In the genomic region with DNA sequence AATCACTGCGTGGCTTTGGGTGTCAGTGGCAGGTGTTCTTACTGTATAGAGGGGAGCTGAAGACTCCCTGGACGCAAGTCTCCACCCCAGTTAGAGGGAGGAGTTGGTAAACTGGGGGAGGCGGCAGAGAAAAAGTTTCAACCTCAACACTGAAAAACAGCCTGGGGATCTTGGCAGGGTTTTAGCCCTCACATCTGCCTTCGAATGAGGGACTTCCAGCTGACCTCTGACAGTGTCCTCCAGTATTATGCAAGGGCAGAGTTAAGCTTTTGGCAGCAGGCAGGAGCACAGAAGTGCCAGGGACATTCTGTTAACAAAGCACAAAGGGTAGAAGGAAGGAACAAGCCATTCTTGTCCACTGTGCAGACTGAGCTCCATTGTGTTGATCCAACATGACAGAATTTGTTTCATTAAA, we compare ENCODE assay signal across 8 cellular contexts. TPM values are rescaled to one million over a fixed set of nuclear protein-coding genes. Genes with fewer than 3 reads are reported as not detected.
A peak's percentile ranks its signal among the peaks of the same experiment; 100 is the strongest.
DNase-seq lines count a peak whose midpoint lies in the region; ATAC-seq and TF ChIP-seq lines count a peak whose summit lies in the region.

No MANE protein-coding gene starts in this region.

- no peak for TF ChIP-seq POLR2A in HCT116 (IDR thresholded peaks at IDR 0.05; ENCODE audit: borderline replicate concordance, extremely low read depth, insufficient read depth, insufficient read length)

- no peak for TF ChIP-seq RAD21 in HCT116 (IDR thresholded peaks at IDR 0.05; ENCODE audit: low read depth)

- H3K27ac ChIP-seq in HCT116 (ENCODE audit: low read depth, low read length): peak overlapping the region; percentile 7
- H3K27ac ChIP-seq in iPS-20b (ENCODE audit: low read length): peak overlapping the region; percentile 41

- no peaks in the 10 kb centered on the region for H3K79me2 ChIP-seq in HCT116 (ENCODE audit: insufficient read depth, low read length)

- DNase-seq in HCT116 (ENCODE audit: low read depth, low spot score) (no peak), anterior cingulate cortex (lab: John Stamatoyannopoulos, UW) (peak in 53 of 58 donors; percentile 56 to 98 (median 83)), cortex of kidney (lab: John Stamatoyannopoulos, UW) (no peak), SHP77 (lab: John Stamatoyannopoulos, UW) (no peak), NCI-H345 (lab: John Stamatoyannopoulos, UW) (no peak)

- CTCF ChIA-PET in HCT116 (lab: Charles Lee): interaction anchor here (2.4 to 3.0 kb wide), 3 partner anchors 25 to 565 kb away, joined by 9 to 34 read pairs (median 10); no protein-coding TSS in a partner anchor

- BruUV-seq in HCT116 (replicated peaks; lab: Mats Ljungman, UMichigan): no TSS peak

- H3K4me3 ChIP-seq in HCT116 (replicated peaks in 1 of 2; ENCODE audit: low read depth in 1 of 2, low read length in 2 of 2) (0 out of 4 replicates have a peak overlapping the region, but pooled peaks of 1 of the 2 experiments have one; percentile 17), iPS-20b (ENCODE audit: low read length) (peak overlapping the region; percentile 51), skeletal muscle satellite cell (ENCODE audit: low read length) (no peak overlapping the region)

- ATAC-seq in HCT116 (peak; percentile 13), GM21526 (IDR thresholded peaks at IDR 0.05; ENCODE audit: low FRiP score, unreplicated experiment) (no peak)

- no peak overlapping the region for H3K9ac ChIP-seq in HCT116 (ENCODE audit: low read length)
- peak overlapping the region; percentile 67; the same call in 1 of the 2 replicates for H3K9ac ChIP-seq in iPS-20b (ENCODE audit: low read depth, low read length)
- H3K9ac ChIP-seq in skeletal muscle satellite cell (ENCODE audit: low read depth, low read length): no peak overlapping the region

- no peak for TF ChIP-seq CTCF in HCT116 (IDR thresholded peaks at IDR 0.05 in 2 of 3, conservative IDR thresholded peaks at IDR 0.05 in 1 of 3; ENCODE audit: borderline replicate concordance in 1 of 3, insufficient read depth in 1 of 3, low read depth in 2 of 3, low read length in 2 of 3)

- RAD21 ChIA-PET in HCT116 (lab: Charles Lee; ENCODE audit: low non-redundant PET in 1 of 2, low total read pairs in 2 of 2, uncharacterized antibody in 2 of 2, unreplicated experiment in 2 of 2): no interaction called here

- no peaks in the 10 kb centered on the region for H3K9me3 ChIP-seq in HCT116 (ENCODE audit: control insufficient read depth in 1 of 2, insufficient read depth in 1 of 2, low read depth in 1 of 2, low read length in 2 of 2)
- H3K9me3 ChIP-seq in iPS-20b (ENCODE audit: insufficient read depth, low read depth, low read length): no peaks in the 10 kb centered on the region
- no peaks in the 10 kb centered on the region for H3K9me3 ChIP-seq in skeletal muscle satellite cell (replicated peaks; ENCODE audit: low read length)

- H3K4me1 ChIP-seq in HCT116 (ENCODE audit: control insufficient read depth in 1 of 2, insufficient read depth in 2 of 2, low read length in 2 of 2) (peaks cover 58 to 66% of the 10 kb centered on the region in 2 experiments), iPS-20b (ENCODE audit: insufficient read depth, low read length) (peaks cover 49% of the 10 kb centered on the region), skeletal muscle satellite cell (ENCODE audit: control insufficient read depth, insufficient read depth, low read length) (peaks cover 24% of the 10 kb centered on the region)

- no peaks in the 10 kb centered on the region for H3K27me3 ChIP-seq in HCT116 (ENCODE audit: insufficient read depth, low read length)
- no peaks in the 10 kb centered on the region for H3K27me3 ChIP-seq in iPS-20b (ENCODE audit: insufficient read depth, low read length)
- peaks cover 37% of the 10 kb centered on the region for H3K27me3 ChIP-seq in skeletal muscle satellite cell (ENCODE audit: control insufficient read depth, insufficient read depth, low read length)

- no peaks in the 10 kb centered on the region for H3K9me2 ChIP-seq in HCT116 (ENCODE audit: insufficient read depth)

- H3K36me3 ChIP-seq in HCT116 (ENCODE audit: control insufficient read depth in 1 of 2, insufficient read depth in 2 of 2, low read length in 2 of 2) (no peaks in the 10 kb centered on the region), iPS-20b (ENCODE audit: insufficient read depth, low read depth, low read length) (no peaks in the 10 kb centered on the region), skeletal muscle satellite cell (ENCODE audit: insufficient read depth, low read length) (no peaks in the 10 kb centered on the region)

- POLR2A ChIA-PET in HCT116 (lab: Charles Lee): no interaction called here

- H2AFZ ChIP-seq in HCT116 (ENCODE audit: low read depth, low read length, poor library complexity, severe bottlenecking): peak overlapping the region; percentile 92

- H3K4me2 ChIP-seq in HCT116 (ENCODE audit: low read length) (peak overlapping the region; percentile 59), skeletal muscle satellite cell (ENCODE audit: low read length) (peak overlapping the region; percentile 37)

- intact Hi-C loops in HCT116 (cut with micrococcal nuclease): loop anchor here (10.0 kb wide), 1 partner anchor 395 kb away; no protein-coding TSS in a partner anchor

- H4K20me1 ChIP-seq in HCT116 (ENCODE audit: insufficient read depth): no peaks in the 10 kb centered on the region

TF ChIP-seq in HCT116, 20 proteins besides CTCF, POLR2A, EP300 and RAD21:
- TF ChIP-seq CBX3 (IDR thresholded peaks at IDR 0.05; ENCODE audit: low read depth) (no peak), ELF1 (IDR thresholded peaks at IDR 0.05; ENCODE audit: borderline replicate concordance, low read depth) (no peak), EZH2phosphoT487 (IDR thresholded peaks at IDR 0.05; ENCODE audit: borderline replicate concordance) (no peak), ZFX (IDR thresholded peaks at IDR 0.05) (no peak), EGR1 (IDR thresholded peaks at IDR 0.05; ENCODE audit: low read depth) (no peak)
- TF ChIP-seq, protein P1, sequence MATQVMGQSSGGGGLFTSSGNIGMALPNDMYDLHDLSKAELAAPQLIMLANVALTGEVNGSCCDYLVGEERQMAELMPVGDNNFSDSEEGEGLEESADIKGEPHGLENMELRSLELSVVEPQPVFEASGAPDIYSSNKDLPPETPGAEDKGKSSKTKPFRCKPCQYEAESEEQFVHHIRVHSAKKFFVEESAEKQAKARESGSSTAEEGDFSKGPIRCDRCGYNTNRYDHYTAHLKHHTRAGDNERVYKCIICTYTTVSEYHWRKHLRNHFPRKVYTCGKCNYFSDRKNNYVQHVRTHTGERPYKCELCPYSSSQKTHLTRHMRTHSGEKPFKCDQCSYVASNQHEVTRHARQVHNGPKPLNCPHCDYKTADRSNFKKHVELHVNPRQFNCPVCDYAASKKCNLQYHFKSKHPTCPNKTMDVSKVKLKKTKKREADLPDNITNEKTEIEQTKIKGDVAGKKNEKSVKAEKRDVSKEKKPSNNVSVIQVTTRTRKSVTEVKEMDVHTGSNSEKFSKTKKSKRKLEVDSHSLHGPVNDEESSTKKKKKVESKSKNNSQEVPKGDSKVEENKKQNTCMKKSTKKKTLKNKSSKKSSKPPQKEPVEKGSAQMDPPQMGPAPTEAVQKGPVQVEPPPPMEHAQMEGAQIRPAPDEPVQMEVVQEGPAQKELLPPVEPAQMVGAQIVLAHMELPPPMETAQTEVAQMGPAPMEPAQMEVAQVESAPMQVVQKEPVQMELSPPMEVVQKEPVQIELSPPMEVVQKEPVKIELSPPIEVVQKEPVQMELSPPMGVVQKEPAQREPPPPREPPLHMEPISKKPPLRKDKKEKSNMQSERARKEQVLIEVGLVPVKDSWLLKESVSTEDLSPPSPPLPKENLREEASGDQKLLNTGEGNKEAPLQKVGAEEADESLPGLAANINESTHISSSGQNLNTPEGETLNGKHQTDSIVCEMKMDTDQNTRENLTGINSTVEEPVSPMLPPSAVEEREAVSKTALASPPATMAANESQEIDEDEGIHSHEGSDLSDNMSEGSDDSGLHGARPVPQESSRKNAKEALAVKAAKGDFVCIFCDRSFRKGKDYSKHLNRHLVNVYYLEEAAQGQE (IDR thresholded peaks at IDR 0.05; ENCODE audit: low read depth): no peak
- TF ChIP-seq, protein P2, sequence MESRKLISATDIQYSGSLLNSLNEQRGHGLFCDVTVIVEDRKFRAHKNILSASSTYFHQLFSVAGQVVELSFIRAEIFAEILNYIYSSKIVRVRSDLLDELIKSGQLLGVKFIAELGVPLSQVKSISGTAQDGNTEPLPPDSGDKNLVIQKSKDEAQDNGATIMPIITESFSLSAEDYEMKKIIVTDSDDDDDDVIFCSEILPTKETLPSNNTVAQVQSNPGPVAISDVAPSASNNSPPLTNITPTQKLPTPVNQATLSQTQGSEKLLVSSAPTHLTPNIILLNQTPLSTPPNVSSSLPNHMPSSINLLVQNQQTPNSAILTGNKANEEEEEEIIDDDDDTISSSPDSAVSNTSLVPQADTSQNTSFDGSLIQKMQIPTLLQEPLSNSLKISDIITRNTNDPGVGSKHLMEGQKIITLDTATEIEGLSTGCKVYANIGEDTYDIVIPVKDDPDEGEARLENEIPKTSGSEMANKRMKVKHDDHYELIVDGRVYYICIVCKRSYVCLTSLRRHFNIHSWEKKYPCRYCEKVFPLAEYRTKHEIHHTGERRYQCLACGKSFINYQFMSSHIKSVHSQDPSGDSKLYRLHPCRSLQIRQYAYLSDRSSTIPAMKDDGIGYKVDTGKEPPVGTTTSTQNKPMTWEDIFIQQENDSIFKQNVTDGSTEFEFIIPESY (IDR thresholded peaks at IDR 0.05; ENCODE audit: extremely low read depth, insufficient replicate concordance, low read length): no peak
TF ChIP-seq in HCT116: peak in this region for 0.

RNA-seq across cellular contexts. Expression of a gene that starts 41.2 kb away (rescaled TPM):
- 101 TPM for total RNA-seq in HCT116 (2021; ENCODE audit: unreplicated experiment)
- polyA plus RNA-seq in HCT116 (2012): 46.0 and 57.7 TPM in 2 replicates
- total RNA-seq in skeletal muscle satellite cell (2012; rRNA removed): 18.8 and 19.0 TPM in 2 replicates

Comparison
In these comparisons a context has a peak if more than half of its experiments do, and no peak if none do; other contexts are left out.
1. DNase-seq: peak in anterior cingulate cortex (53 of 58); none in HCT116 (single experiment), cortex of kidney (single experiment), SHP77 (0 of 2) and NCI-H345 (single experiment).